Comparison of ENCODE assay signal across 1 cellular context in the genomic region with DNA sequence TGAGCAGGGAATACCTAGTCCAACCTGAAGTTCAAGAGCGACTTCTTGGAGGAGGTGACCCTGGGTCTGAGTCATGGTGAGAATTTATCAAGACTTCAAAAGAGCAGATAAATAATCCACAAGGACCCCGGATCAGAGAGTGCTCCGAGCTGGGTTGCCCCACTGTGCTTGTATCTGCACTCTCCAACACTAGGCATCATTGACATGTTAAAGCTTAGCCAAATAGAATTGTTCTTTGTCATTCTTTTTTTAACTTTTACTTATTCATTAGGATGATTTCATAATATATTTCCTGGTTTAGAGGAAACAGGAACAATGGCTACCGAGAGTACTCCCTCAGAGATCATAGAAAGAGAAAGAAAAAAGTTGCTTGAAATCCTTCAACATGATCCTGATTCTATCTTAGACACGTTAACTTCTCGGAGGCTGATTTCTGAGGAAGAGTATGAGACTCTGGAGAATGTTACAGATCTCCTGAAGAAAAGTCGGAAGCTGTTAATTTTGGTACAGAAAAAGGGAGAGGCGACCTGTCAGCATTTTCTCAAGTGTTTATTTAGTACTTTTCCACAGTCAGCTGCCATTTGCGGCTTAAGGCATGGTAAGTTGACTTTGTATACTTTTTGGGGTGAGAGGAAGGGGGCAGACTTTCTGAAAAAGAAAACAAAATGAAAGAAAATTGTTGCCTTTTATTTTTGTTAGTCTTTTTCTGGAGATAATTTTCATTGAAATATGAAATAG.
TF ChIP-seq lines count a peak whose summit lies in the region.

A gene with protein sequence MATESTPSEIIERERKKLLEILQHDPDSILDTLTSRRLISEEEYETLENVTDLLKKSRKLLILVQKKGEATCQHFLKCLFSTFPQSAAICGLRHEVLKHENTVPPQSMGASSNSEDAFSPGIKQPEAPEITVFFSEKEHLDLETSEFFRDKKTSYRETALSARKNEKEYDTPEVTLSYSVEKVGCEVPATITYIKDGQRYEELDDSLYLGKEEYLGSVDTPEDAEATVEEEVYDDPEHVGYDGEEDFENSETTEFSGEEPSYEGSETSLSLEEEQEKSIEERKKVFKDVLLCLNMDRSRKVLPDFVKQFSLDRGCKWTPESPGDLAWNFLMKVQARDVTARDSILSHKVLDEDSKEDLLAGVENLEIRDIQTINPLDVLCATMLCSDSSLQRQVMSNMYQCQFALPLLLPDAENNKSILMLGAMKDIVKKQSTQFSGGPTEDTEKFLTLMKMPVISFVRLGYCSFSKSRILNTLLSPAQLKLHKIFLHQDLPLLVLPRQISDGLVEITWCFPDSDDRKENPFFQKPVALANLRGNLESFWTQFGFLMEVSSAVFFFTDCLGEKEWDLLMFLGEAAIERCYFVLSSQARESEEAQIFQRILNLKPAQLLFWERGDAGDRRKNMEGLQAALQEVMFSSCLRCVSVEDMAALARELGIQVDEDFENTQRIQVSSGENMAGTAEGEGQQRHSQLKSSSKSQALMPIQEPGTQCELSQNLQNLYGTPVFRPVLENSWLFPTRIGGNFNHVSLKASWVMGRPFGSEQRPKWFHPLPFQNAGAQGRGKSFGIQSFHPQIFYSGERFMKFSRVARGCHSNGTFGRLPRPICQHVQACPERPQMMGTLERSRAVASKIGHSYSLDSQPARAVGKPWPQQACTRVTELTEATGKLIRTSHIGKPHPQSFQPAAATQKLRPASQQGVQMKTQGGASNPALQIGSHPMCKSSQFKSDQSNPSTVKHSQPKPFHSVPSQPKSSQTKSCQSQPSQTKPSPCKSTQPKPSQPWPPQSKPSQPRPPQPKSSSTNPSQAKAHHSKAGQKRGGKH (plus strand): TSS at position 300 of the 738 bp plus-strand sequence. CDS start 16 bp downstream, at position 316.

TF ChIP-seq in K562, 482 proteins besides CTCF, POLR2A, EP300 and RAD21 (continued from another document and continues in another):
- TF ChIP-seq, protein P1, sequence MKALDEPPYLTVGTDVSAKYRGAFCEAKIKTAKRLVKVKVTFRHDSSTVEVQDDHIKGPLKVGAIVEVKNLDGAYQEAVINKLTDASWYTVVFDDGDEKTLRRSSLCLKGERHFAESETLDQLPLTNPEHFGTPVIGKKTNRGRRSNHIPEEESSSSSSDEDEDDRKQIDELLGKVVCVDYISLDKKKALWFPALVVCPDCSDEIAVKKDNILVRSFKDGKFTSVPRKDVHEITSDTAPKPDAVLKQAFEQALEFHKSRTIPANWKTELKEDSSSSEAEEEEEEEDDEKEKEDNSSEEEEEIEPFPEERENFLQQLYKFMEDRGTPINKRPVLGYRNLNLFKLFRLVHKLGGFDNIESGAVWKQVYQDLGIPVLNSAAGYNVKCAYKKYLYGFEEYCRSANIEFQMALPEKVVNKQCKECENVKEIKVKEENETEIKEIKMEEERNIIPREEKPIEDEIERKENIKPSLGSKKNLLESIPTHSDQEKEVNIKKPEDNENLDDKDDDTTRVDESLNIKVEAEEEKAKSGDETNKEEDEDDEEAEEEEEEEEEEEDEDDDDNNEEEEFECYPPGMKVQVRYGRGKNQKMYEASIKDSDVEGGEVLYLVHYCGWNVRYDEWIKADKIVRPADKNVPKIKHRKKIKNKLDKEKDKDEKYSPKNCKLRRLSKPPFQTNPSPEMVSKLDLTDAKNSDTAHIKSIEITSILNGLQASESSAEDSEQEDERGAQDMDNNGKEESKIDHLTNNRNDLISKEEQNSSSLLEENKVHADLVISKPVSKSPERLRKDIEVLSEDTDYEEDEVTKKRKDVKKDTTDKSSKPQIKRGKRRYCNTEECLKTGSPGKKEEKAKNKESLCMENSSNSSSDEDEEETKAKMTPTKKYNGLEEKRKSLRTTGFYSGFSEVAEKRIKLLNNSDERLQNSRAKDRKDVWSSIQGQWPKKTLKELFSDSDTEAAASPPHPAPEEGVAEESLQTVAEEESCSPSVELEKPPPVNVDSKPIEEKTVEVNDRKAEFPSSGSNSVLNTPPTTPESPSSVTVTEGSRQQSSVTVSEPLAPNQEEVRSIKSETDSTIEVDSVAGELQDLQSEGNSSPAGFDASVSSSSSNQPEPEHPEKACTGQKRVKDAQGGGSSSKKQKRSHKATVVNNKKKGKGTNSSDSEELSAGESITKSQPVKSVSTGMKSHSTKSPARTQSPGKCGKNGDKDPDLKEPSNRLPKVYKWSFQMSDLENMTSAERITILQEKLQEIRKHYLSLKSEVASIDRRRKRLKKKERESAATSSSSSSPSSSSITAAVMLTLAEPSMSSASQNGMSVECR (CRISPR knock-in tag; IDR thresholded peaks at IDR 0.05), result no peak
- TF ChIP-seq ELF1 (tag; IDR thresholded peaks at IDR 0.05) (peak; percentile 59), RBFOX2 (IDR thresholded peaks at IDR 0.05; ENCODE audit: low read depth, low read length) (peak; percentile 56), FIP1L1 (IDR thresholded peaks at IDR 0.05; ENCODE audit: low read depth, low read length, poor library complexity, severe bottlenecking) (no peak), TRIM24 (IDR thresholded peaks at IDR 0.05) (no peak), ZNF347 (CRISPR knock-in tag; IDR thresholded peaks at IDR 0.05; ENCODE audit: low read depth) (no peak), LARP7 (IDR thresholded peaks at IDR 0.05) (no peak), WHSC1 (IDR thresholded peaks at IDR 0.05; ENCODE audit: low read length) (no peak), RBM17 (IDR thresholded peaks at IDR 0.05; ENCODE audit: borderline replicate concordance, low read depth, low read length) (no peak), SLC30A9 (CRISPR knock-in tag; IDR thresholded peaks at IDR 0.05) (no peak), ZNF717 (CRISPR knock-in tag; IDR thresholded peaks at IDR 0.05) (no peak), ZBTB8A (IDR thresholded peaks at IDR 0.05; ENCODE audit: partially characterized antibody) (no peak), CHCHD3 (CRISPR knock-in tag; IDR thresholded peaks at IDR 0.05) (no peak), ZNF212 (CRISPR knock-in tag; IDR thresholded peaks at IDR 0.05) (no peak), PHTF2 (CRISPR knock-in tag; IDR thresholded peaks at IDR 0.05) (no peak), ZNF384 (IDR thresholded peaks at IDR 0.05; ENCODE audit: low read depth, low read length) (no peak), MBD2 (IDR thresholded peaks at IDR 0.05; ENCODE audit: borderline replicate concordance, low read depth) (no peak), ADNP (tag; IDR thresholded peaks at IDR 0.05) (peak; percentile 86), BRD9 (IDR thresholded peaks at IDR 0.05; ENCODE audit: low read depth, partially characterized antibody) (peak; percentile 88), MXI1 (IDR thresholded peaks at IDR 0.05; ENCODE audit: low read depth, low read length) (0 out of 2 replicates have a peak, but pooled peaks have one; percentile 35), SRSF1 (IDR thresholded peaks at IDR 0.05; ENCODE audit: low read depth, low read length) (no peak), ZNF143 (CRISPR knock-in tag; IDR thresholded peaks at IDR 0.05) (no peak), GTF2F1 (IDR thresholded peaks at IDR 0.05; ENCODE audit: low read depth, low read length) (no peak), MTA3 (IDR thresholded peaks at IDR 0.05; ENCODE audit: borderline replicate concordance) (0 out of 2 replicates have a peak, but pooled peaks have one; percentile 17), ZNF57 (CRISPR knock-in tag; IDR thresholded peaks at IDR 0.05) (no peak), NFXL1 (CRISPR knock-in tag; IDR thresholded peaks at IDR 0.05) (no peak), SMARCB1 (IDR thresholded peaks at IDR 0.05; ENCODE audit: insufficient read length, low read depth) (no peak)
- TF ChIP-seq, protein P2, sequence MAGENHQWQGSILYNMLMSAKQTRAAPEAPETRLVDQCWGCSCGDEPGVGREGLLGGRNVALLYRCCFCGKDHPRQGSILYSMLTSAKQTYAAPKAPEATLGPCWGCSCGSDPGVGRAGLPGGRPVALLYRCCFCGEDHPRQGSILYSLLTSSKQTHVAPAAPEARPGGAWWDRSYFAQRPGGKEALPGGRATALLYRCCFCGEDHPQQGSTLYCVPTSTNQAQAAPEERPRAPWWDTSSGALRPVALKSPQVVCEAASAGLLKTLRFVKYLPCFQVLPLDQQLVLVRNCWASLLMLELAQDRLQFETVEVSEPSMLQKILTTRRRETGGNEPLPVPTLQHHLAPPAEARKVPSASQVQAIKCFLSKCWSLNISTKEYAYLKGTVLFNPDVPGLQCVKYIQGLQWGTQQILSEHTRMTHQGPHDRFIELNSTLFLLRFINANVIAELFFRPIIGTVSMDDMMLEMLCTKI (IDR thresholded peaks at IDR 0.05; ENCODE audit: partially characterized antibody), result no peak
- TF ChIP-seq, protein P3, sequence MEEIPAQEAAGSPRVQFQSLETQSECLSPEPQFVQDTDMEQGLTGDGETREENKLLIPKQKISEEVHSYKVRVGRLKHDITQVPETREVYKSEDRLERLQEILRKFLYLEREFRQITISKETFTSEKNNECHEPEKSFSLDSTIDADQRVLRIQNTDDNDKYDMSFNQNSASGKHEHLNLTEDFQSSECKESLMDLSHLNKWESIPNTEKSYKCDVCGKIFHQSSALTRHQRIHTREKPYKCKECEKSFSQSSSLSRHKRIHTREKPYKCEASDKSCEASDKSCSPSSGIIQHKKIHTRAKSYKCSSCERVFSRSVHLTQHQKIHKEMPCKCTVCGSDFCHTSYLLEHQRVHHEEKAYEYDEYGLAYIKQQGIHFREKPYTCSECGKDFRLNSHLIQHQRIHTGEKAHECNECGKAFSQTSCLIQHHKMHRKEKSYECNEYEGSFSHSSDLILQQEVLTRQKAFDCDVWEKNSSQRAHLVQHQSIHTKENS (CRISPR knock-in tag; IDR thresholded peaks at IDR 0.05), result no peak
- TF ChIP-seq, protein P4, sequence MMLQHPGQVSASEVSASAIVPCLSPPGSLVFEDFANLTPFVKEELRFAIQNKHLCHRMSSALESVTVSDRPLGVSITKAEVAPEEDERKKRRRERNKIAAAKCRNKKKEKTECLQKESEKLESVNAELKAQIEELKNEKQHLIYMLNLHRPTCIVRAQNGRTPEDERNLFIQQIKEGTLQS (IDR thresholded peaks at IDR 0.05), result peak; percentile 82
- TF ChIP-seq, protein P4 (CRISPR knock-in tag; conservative IDR thresholded peaks at IDR 0.05), result peak; percentile 72; the same call in 1 of the 2 replicates
- TF ChIP-seq, protein P5, sequence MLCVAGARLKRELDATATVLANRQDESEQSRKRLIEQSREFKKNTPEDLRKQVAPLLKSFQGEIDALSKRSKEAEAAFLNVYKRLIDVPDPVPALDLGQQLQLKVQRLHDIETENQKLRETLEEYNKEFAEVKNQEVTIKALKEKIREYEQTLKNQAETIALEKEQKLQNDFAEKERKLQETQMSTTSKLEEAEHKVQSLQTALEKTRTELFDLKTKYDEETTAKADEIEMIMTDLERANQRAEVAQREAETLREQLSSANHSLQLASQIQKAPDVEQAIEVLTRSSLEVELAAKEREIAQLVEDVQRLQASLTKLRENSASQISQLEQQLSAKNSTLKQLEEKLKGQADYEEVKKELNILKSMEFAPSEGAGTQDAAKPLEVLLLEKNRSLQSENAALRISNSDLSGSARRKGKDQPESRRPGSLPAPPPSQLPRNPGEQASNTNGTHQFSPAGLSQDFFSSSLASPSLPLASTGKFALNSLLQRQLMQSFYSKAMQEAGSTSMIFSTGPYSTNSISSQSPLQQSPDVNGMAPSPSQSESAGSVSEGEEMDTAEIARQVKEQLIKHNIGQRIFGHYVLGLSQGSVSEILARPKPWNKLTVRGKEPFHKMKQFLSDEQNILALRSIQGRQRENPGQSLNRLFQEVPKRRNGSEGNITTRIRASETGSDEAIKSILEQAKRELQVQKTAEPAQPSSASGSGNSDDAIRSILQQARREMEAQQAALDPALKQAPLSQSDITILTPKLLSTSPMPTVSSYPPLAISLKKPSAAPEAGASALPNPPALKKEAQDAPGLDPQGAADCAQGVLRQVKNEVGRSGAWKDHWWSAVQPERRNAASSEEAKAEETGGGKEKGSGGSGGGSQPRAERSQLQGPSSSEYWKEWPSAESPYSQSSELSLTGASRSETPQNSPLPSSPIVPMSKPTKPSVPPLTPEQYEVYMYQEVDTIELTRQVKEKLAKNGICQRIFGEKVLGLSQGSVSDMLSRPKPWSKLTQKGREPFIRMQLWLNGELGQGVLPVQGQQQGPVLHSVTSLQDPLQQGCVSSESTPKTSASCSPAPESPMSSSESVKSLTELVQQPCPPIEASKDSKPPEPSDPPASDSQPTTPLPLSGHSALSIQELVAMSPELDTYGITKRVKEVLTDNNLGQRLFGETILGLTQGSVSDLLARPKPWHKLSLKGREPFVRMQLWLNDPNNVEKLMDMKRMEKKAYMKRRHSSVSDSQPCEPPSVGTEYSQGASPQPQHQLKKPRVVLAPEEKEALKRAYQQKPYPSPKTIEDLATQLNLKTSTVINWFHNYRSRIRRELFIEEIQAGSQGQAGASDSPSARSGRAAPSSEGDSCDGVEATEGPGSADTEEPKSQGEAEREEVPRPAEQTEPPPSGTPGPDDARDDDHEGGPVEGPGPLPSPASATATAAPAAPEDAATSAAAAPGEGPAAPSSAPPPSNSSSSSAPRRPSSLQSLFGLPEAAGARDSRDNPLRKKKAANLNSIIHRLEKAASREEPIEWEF (CRISPR knock-in tag; IDR thresholded peaks at IDR 0.05), result peak; percentile 18; the same call in 1 of the 2 replicates
- TF ChIP-seq, protein P6, sequence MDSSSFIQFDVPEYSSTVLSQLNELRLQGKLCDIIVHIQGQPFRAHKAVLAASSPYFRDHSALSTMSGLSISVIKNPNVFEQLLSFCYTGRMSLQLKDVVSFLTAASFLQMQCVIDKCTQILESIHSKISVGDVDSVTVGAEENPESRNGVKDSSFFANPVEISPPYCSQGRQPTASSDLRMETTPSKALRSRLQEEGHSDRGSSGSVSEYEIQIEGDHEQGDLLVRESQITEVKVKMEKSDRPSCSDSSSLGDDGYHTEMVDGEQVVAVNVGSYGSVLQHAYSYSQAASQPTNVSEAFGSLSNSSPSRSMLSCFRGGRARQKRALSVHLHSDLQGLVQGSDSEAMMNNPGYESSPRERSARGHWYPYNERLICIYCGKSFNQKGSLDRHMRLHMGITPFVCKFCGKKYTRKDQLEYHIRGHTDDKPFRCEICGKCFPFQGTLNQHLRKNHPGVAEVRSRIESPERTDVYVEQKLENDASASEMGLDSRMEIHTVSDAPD (CRISPR knock-in tag; IDR thresholded peaks at IDR 0.05), result no peak
- TF ChIP-seq, protein P7, sequence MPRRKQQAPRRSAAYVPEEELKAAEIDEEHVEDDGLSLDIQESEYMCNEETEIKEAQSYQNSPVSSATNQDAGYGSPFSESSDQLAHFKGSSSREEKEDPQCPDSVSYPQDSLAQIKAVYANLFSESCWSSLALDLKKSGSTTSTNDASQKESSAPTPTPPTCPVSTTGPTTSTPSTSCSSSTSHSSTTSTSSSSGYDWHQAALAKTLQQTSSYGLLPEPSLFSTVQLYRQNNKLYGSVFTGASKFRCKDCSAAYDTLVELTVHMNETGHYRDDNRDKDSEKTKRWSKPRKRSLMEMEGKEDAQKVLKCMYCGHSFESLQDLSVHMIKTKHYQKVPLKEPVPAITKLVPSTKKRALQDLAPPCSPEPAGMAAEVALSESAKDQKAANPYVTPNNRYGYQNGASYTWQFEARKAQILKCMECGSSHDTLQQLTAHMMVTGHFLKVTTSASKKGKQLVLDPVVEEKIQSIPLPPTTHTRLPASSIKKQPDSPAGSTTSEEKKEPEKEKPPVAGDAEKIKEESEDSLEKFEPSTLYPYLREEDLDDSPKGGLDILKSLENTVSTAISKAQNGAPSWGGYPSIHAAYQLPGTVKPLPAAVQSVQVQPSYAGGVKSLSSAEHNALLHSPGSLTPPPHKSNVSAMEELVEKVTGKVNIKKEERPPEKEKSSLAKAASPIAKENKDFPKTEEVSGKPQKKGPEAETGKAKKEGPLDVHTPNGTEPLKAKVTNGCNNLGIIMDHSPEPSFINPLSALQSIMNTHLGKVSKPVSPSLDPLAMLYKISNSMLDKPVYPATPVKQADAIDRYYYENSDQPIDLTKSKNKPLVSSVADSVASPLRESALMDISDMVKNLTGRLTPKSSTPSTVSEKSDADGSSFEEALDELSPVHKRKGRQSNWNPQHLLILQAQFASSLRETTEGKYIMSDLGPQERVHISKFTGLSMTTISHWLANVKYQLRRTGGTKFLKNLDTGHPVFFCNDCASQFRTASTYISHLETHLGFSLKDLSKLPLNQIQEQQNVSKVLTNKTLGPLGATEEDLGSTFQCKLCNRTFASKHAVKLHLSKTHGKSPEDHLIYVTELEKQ (CRISPR knock-in tag; IDR thresholded peaks at IDR 0.05), result no peak
